ENCODE assay signal across 1 cellular context in genomic region chrX:7146703-7147430, GRCh38.
TF ChIP-seq lines count a peak whose summit lies in the region.

No MANE protein-coding gene starts in this region.

TF ChIP-seq in GM23338, 12 proteins besides CTCF, POLR2A, EP300 and RAD21 (continued from another document):
- no peak for TF ChIP-seq ZNF462 (CRISPR knock-in tag; IDR thresholded peaks at IDR 0.05)
